In genomic region chr10:126227762-126228134, GRCh38 we compare ENCODE assay signal across 18 cellular contexts.
DNase-seq lines count a peak whose midpoint lies in the region; ATAC-seq and TF ChIP-seq lines count a peak whose summit lies in the region.
"Had no signal": no experiment of that assay in that cellular context is flagged by ENCODE, and none has a peak within 500 bp of the region (broad histone marks: within the 10 kb centered on the region; RNA-seq: fewer than 3 reads in every experiment).

No MANE protein-coding gene starts in this region.

- H3K4me1 ChIP-seq in SJCRH30: peaks cover 4% of the 10 kb centered on the region; the same call in 1 of the 2 replicates
- H3K4me1 ChIP-seq in upper lobe of right lung: no peaks in the 10 kb centered on the region
- no peaks in the 10 kb centered on the region for H3K4me1 ChIP-seq in stomach
- H3K4me1 ChIP-seq: spleen had no signal

- TF ChIP-seq CTCF in fibroblast of the aortic adventitia (IDR thresholded peaks at IDR 0.05; ENCODE audit: insufficient read depth, low read length) (no peak), upper lobe of right lung (IDR thresholded peaks at IDR 0.05) (no peak), stomach (IDR thresholded peaks at IDR 0.05) (no peak)

- in situ Hi-C loops in KBM-7 (cut with MboI; ENCODE audit: low pct_unique_long_range_greater_than_20kb, low sequenced_read_pairs): no loop called here

- TF ChIP-seq POLR2A in stomach (IDR thresholded peaks at IDR 0.05): no peak

- H3K4me3 ChIP-seq in SJCRH30 (no peak overlapping the region), fibroblast of the aortic adventitia (ENCODE audit: low read depth, low read length) (no peak overlapping the region), upper lobe of right lung (no peak overlapping the region), stomach (no peak overlapping the region)
- H3K4me3 ChIP-seq: cardiac muscle cell, hepatocyte, neural progenitor cell, spleen, suprapubic skin had no signal

- no peaks in the 10 kb centered on the region for H3K9me3 ChIP-seq in SJCRH30 (replicated peaks)
- no peaks in the 10 kb centered on the region for H3K9me3 ChIP-seq in upper lobe of right lung
- no peaks in the 10 kb centered on the region for H3K9me3 ChIP-seq in stomach
- H3K9me3 ChIP-seq: spleen, suprapubic skin had no signal

- H3K27ac ChIP-seq in SJCRH30: no peak overlapping the region
- H3K27ac ChIP-seq in upper lobe of right lung: no peak overlapping the region
- H3K27ac ChIP-seq in stomach: no peak overlapping the region
- H3K27ac ChIP-seq: cardiac muscle cell, hepatocyte, neural progenitor cell, spleen, suprapubic skin had no signal

- 56 to 80% (median 71%) methylated on average over 2 of the region's 2 CpGs for WGBS in stomach, 5 donors

- no peaks in the 10 kb centered on the region for H3K36me3 ChIP-seq in SJCRH30
- no peaks in the 10 kb centered on the region for H3K36me3 ChIP-seq in upper lobe of right lung
- no peaks in the 10 kb centered on the region for H3K36me3 ChIP-seq in stomach
- H3K36me3 ChIP-seq: cardiac muscle cell, neural progenitor cell, spleen, suprapubic skin had no signal

- ATAC-seq in upper lobe of right lung: peak; percentile 54

- intact Hi-C loops in upper lobe of right lung (cut with DNase I) (no loop called here), stomach (cut with DNase I; ENCODE audit: low total_unique reads) (no loop called here)

- DNase-seq in NCI-H146 (lab: John Stamatoyannopoulos, UW) (peak; percentile 31), NCI-H146 treated with DMSO at 0.1 percent for 48 hours (lab: John Stamatoyannopoulos, UW; ENCODE audit: unreplicated experiment) (no peak), SJCRH30 (peak; percentile 34 to 42), fibroblast of the aortic adventitia (ENCODE audit: low read depth) (peak; percentile 81), upper lobe of right lung (no peak), KBM-7 (no peak), NCI-H345 treated with DMSO at 0.1 percent for 48 hours (lab: John Stamatoyannopoulos, UW; ENCODE audit: unreplicated experiment) (no peak), stomach (no peak)
- DNase-seq: activated CD8-positive, alpha-beta memory T cell treated with anti-CD3 and anti-CD28 coated beads for 24 hours; activated gamma-delta T cell treated with Interleukin-2 at 50 U/mL for 16 hours; NCI-H1417 treated with DMSO at 0.1 percent for 48 hours; NCI-H526; SHP77; spleen had no signal

- no peak for TF ChIP-seq EP300 in stomach (IDR thresholded peaks at IDR 0.05)

- H3K27me3 ChIP-seq in SJCRH30 (no peaks in the 10 kb centered on the region), upper lobe of right lung (no peaks in the 10 kb centered on the region), stomach (peaks cover 0 to 18% (median 0%) of the 10 kb centered on the region in 3 donors)
- H3K27me3 ChIP-seq: cardiac muscle cell, hepatocyte, neural progenitor cell, suprapubic skin had no signal

Comparison
In these comparisons a context has a peak if more than half of its experiments do, and no peak if none do; other contexts are left out.
1. DNase-seq: peak in NCI-H146 (single experiment), SJCRH30 (2 of 2) and fibroblast of the aortic adventitia (single experiment); none in NCI-H146 treated with DMSO at 0.1 percent for 48 hours (single experiment), upper lobe of right lung (single experiment), KBM-7 (single experiment), NCI-H345 treated with DMSO at 0.1 percent for 48 hours (single experiment) and stomach (single experiment).